10 cellular contexts compared by ENCODE assay signal in genomic region chrX:140709421-140709846, GRCh38. TPM values are rescaled to one million over a fixed set of nuclear protein-coding genes. Genes with fewer than 3 reads are reported as not detected.
DNase-seq lines count a peak whose midpoint lies in the region; ATAC-seq and TF ChIP-seq lines count a peak whose summit lies in the region.
"Had no signal": no experiment of that assay in that cellular context is flagged by ENCODE, and none has a peak within 500 bp of the region (broad histone marks: within the 10 kb centered on the region; RNA-seq: fewer than 3 reads in every experiment).

Gene LINC00632 (plus strand): TSS chrX:140709759.

- no peaks in the 10 kb centered on the region for H3K36me3 Mint-ChIP-seq in activated CD4-positive, alpha-beta T cell treated with anti-CD3 and anti-CD28 coated beads, Interleukin-2, amount 10 ng/mL, durations not matched to agents 7 days and 5 days (ENCODE audit: low read depth)
- H3K36me3 Mint-ChIP-seq: activated naive CD8-positive, alpha-beta T cell had no signal

- no peaks in the 10 kb centered on the region for H3K9me3 ChIP-seq in ascending aorta
- H3K9me3 ChIP-seq in body of pancreas: no peaks in the 10 kb centered on the region
- H3K9me3 ChIP-seq in Karpas-422 (ENCODE audit: low read length): no peaks in the 10 kb centered on the region; the same call in 1 of the 2 replicates
- no peaks in the 10 kb centered on the region for H3K9me3 ChIP-seq in stomach

- H3K4me1 Mint-ChIP-seq in activated CD4-positive, alpha-beta T cell treated with anti-CD3 and anti-CD28 coated beads, Interleukin-2, amount 10 ng/mL, durations not matched to agents 7 days and 5 days: no peaks in the 10 kb centered on the region

- H3K27me3 ChIP-seq in ascending aorta (no peaks in the 10 kb centered on the region), body of pancreas (no peaks in the 10 kb centered on the region), Karpas-422 (ENCODE audit: low read length) (no peaks in the 10 kb centered on the region), stomach (no peaks in the 10 kb centered on the region)

- H3K79me2 ChIP-seq in Karpas-422 (ENCODE audit: low read length): no peaks in the 10 kb centered on the region

- POLR2A ChIA-PET in activated CD4-positive, alpha-beta T cell treated with anti-CD3 and anti-CD28 coated beads, Interleukin-2, amount 10 ng/mL, durations not matched to agents 7 days and 5 days (lab: Charles Lee): no interaction called here

- peaks cover 2% of the 10 kb centered on the region for H3K27me3 Mint-ChIP-seq in activated CD4-positive, alpha-beta T cell treated with anti-CD3 and anti-CD28 coated beads, Interleukin-2, amount 10 ng/mL, durations not matched to agents 7 days and 5 days
- H3K27me3 Mint-ChIP-seq: activated naive CD8-positive, alpha-beta T cell had no signal

- DNase-seq in ELR (ENCODE audit: low read depth): peak; percentile 27
- no peak for DNase-seq in ascending aorta (ENCODE audit: low spot score in 2 of 2)
- peak in 34 of 51 donors; percentile 0 to 77 (median 14) for DNase-seq in hypothalamus (lab: John Stamatoyannopoulos, UW)
- DNase-seq in pons (ENCODE audit: low spot score): peak; percentile 75
- DNase-seq in body of pancreas: no peak
- no peak for DNase-seq in Karpas-422
- DNase-seq in stomach: no peak
- DNase-seq in activated CD4-positive, alpha-beta T cell treated with anti-CD3 and anti-CD28 coated beads, Interleukin-2, amount 10 ng/mL, durations not matched to agents 7 days and 5 days: no peak
- DNase-seq: IMR-90 had no signal

- H3K4me1 ChIP-seq in ascending aorta (no peaks in the 10 kb centered on the region), body of pancreas (no peaks in the 10 kb centered on the region), Karpas-422 (ENCODE audit: low read length) (no peaks in the 10 kb centered on the region), stomach (peaks cover 0 to 9% (median 3%) of the 10 kb centered on the region in 4 donors)

- no peaks in the 10 kb centered on the region for H3K9me2 ChIP-seq in Karpas-422 (replicated peaks; ENCODE audit: insufficient read depth, low read length)

- no peak within 1 kb of the TSS for H3K27ac ChIP-seq in ascending aorta
- H3K27ac ChIP-seq in body of pancreas: no peak within 1 kb of the TSS
- H3K27ac ChIP-seq in Karpas-422 (ENCODE audit: low read length): no peak within 1 kb of the TSS
- no peak within 1 kb of the TSS for H3K27ac ChIP-seq in stomach

- H4K20me1 ChIP-seq in Karpas-422 (ENCODE audit: insufficient read depth, low read depth, low read length): no peaks in the 10 kb centered on the region

- H3K4me3 ChIP-seq in ascending aorta: no peak within 1 kb of the TSS
- H3K4me3 ChIP-seq in body of pancreas: no peak within 1 kb of the TSS
- H3K4me3 ChIP-seq in Karpas-422 (ENCODE audit: low read length): no peak within 1 kb of the TSS
- H3K4me3 ChIP-seq in stomach: no peak within 1 kb of the TSS

- H3K27ac Mint-ChIP-seq in activated CD4-positive, alpha-beta T cell treated with anti-CD3 and anti-CD28 coated beads, Interleukin-2, amount 10 ng/mL, durations not matched to agents 7 days and 5 days: no peak within 1 kb of the TSS
- H3K27ac Mint-ChIP-seq: activated naive CD8-positive, alpha-beta T cell had no signal

- no peaks in the 10 kb centered on the region for H3K36me3 ChIP-seq in ascending aorta
- H3K36me3 ChIP-seq in body of pancreas (replicated peaks in 1 of 2; ENCODE audit: insufficient read depth in 1 of 2, low read depth in 2 of 2): no peaks in the 10 kb centered on the region
- no peaks in the 10 kb centered on the region for H3K36me3 ChIP-seq in Karpas-422 (ENCODE audit: insufficient read depth, low read length)
- H3K36me3 ChIP-seq in stomach: no peaks in the 10 kb centered on the region

- no peak within 1 kb of the TSS for H2AFZ ChIP-seq in Karpas-422 (ENCODE audit: low read length)

- no peak for TF ChIP-seq CTCF in ascending aorta (IDR thresholded peaks at IDR 0.05)
- no peak for TF ChIP-seq CTCF in body of pancreas (IDR thresholded peaks at IDR 0.05)
- TF ChIP-seq CTCF in stomach (IDR thresholded peaks at IDR 0.05): no peak

- TF ChIP-seq POLR2A in body of pancreas (IDR thresholded peaks at IDR 0.05) (no peak), stomach (IDR thresholded peaks at IDR 0.05) (no peak)

- CTCF ChIA-PET in activated CD4-positive, alpha-beta T cell treated with anti-CD3 and anti-CD28 coated beads, Interleukin-2, amount 10 ng/mL, durations not matched to agents 7 days and 5 days (lab: Charles Lee): interaction anchor here (0.6 to 1.1 kb wide), 2 partner anchors 10 to 846 kb away, joined by 4 read pairs; no protein-coding TSS in a partner anchor

- no peaks in the 10 kb centered on the region for H3K9me3 Mint-ChIP-seq in activated CD4-positive, alpha-beta T cell treated with anti-CD3 and anti-CD28 coated beads, Interleukin-2, amount 10 ng/mL, durations not matched to agents 7 days and 5 days

- intact Hi-C loops in ascending aorta (cut with DNase I): no loop called here
- intact Hi-C loops in body of pancreas (cut with DNase I): no loop called here
- intact Hi-C loops in stomach (cut with DNase I; ENCODE audit: low total_unique reads): no loop called here

- TF ChIP-seq EP300 in stomach (IDR thresholded peaks at IDR 0.05): no peak

- no peak within 1 kb of the TSS for H3K9ac ChIP-seq in Karpas-422 (ENCODE audit: low read length)

- whole genome bisulfite sequencing in body of pancreas, 2 donors: 41 to 50% methylated on average over 3 of the region's 3 CpGs
- 56 to 87% (median 69%) methylated on average over 3 of the region's 3 CpGs for WGBS in stomach, 5 donors

- H3K4me3 Mint-ChIP-seq in activated CD4-positive, alpha-beta T cell treated with anti-CD3 and anti-CD28 coated beads, Interleukin-2, amount 10 ng/mL, durations not matched to agents 7 days and 5 days: no peak within 1 kb of the TSS
- H3K4me3 Mint-ChIP-seq: activated naive CD8-positive, alpha-beta T cell had no signal

- ATAC-seq in body of pancreas: no peak

- H3K4me2 ChIP-seq in Karpas-422 (ENCODE audit: low read depth, low read length, poor library complexity, severe bottlenecking): no peak within 1 kb of the TSS

RNA-seq across cellular contexts. Expression of gene LINC00632, which starts in this region (rescaled TPM):
- total RNA-seq in ascending aorta (93.2 TPM), body of pancreas (10 to 100 TPM in 1 of 2 donors, 1 to 10 TPM in 1; 7.8 to 88.3 TPM), stomach (10 to 100 TPM in 3 of 5 donors, 1 to 10 TPM in 2; 1.2 to 45.4 (median 19.2) TPM)
- total RNA-seq in Karpas-422 (2014; rRNA removed; shearing (Covaris generic); ENCODE audit: low replicate concordance): not detected in 2 replicates
- polyA plus RNA-seq in stomach: 1 to 10 TPM in 2 of 3 donors, under 1 TPM in 1; 0.25 to 1.8 (median 1.1) TPM
- 10 to 100 TPM in 1 of 2 experiments, 1 to 10 TPM in 1; 8.0 to 14.3 TPM for total RNA-seq in activated CD4-positive, alpha-beta T cell treated with anti-CD3 and anti-CD28 coated beads, Interleukin-2, amount 10 ng/mL, durations not matched to agents 7 days and 5 days

Comparison
In these comparisons a context has a peak if more than half of its experiments do, and no peak if none do; other contexts are left out.
1. DNase-seq: peak in ELR (single experiment), hypothalamus (34 of 51) and pons (single experiment); none in ascending aorta (0 of 2), body of pancreas (0 of 4), Karpas-422 (single experiment), stomach (single experiment) and activated CD4-positive, alpha-beta T cell treated with anti-CD3 and anti-CD28 coated beads, Interleukin-2, amount 10 ng/mL, durations not matched to agents 7 days and 5 days (single experiment).